In the genomic region with DNA sequence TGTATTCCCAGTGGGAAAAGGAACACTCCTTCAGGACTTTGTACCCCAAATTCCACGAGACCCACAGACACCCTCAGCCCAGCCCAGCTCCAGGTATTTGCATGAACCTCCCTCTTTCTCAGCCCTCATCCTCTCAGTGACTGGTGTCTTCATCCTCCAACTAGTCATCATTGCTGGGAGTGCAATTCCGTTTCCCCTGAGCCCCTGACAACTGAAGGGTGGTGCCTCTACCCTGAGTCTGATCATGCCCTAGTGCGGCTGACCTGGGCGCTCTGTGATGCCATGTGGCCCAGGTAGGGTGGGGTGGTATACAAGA, we compare ENCODE assay signal across 7 cellular contexts. TPM values are rescaled to one million over a fixed set of nuclear protein-coding genes. Genes with fewer than 3 reads are reported as not detected.
DNase-seq lines count a peak whose midpoint lies in the region; ATAC-seq and TF ChIP-seq lines count a peak whose summit lies in the region.

No MANE protein-coding gene starts in this region.

- H3K4me3 ChIP-seq in WERI-Rb-1 (ENCODE audit: low read depth, low read length) (peak overlapping the region; percentile 62), iPS-20b (ENCODE audit: low read length) (peak overlapping the region; percentile 78), thoracic aorta (peak overlapping the region; percentile 75)

- H3K27me3 ChIP-seq in WERI-Rb-1 (ENCODE audit: insufficient read depth, low read depth, severe bottlenecking) (no peaks in the 10 kb centered on the region), iPS-20b (ENCODE audit: insufficient read depth, low read length) (peaks cover 54% of the 10 kb centered on the region), thoracic aorta (replicated peaks; ENCODE audit: insufficient read depth) (no peaks in the 10 kb centered on the region)

- peak; percentile 0 for ATAC-seq in GM19025 (IDR thresholded peaks at IDR 0.05; ENCODE audit: low read depth, unreplicated experiment)
- peak; percentile 5 for ATAC-seq in HG02885 (IDR thresholded peaks at IDR 0.05; ENCODE audit: poor library complexity, unreplicated experiment)
- ATAC-seq in thoracic aorta (ENCODE audit: insufficient number of reproducible peaks, low FRiP score, low read depth), result no peak

- H3K9me3 ChIP-seq in WERI-Rb-1 (ENCODE audit: severe bottlenecking) (no peaks in the 10 kb centered on the region), iPS-20b (ENCODE audit: insufficient read depth, low read depth, low read length) (no peaks in the 10 kb centered on the region), thoracic aorta (no peaks in the 10 kb centered on the region)

- no peak for DNase-seq in WERI-Rb-1
- DNase-seq in thoracic aorta (ENCODE audit: low spot score), result no peak
- DNase-seq in LoVo (ENCODE audit: low spot score), result no peak
- DNase-seq in DMS53 (lab: John Stamatoyannopoulos, UW), result no peak

- peak overlapping the region; percentile 74; the same call in 1 of the 2 replicates for H3K9ac ChIP-seq in iPS-20b (ENCODE audit: low read depth, low read length)

- H3K27ac ChIP-seq in WERI-Rb-1, result 0 out of 2 replicates have a peak overlapping the region, but pooled peaks have one; percentile 51
- H3K27ac ChIP-seq in iPS-20b (ENCODE audit: low read length), result no peak overlapping the region
- peak overlapping the region; percentile 26 to 68 for H3K27ac ChIP-seq in thoracic aorta

- TF ChIP-seq CTCF in WERI-Rb-1 (IDR thresholded peaks at IDR 0.05; ENCODE audit: low read depth, low read length) (no peak), thoracic aorta (IDR thresholded peaks at IDR 0.05) (no peak)

- H3K4me1 ChIP-seq in iPS-20b (ENCODE audit: insufficient read depth, low read length) (peaks cover 5% of the 10 kb centered on the region; the same call in 1 of the 2 replicates), thoracic aorta (ENCODE audit: control insufficient read depth in 1 of 2, low read depth in 2 of 2) (peaks cover 9 to 30% of the 10 kb centered on the region in 2 donors)

- H3K36me3 ChIP-seq in WERI-Rb-1 (no peaks in the 10 kb centered on the region), iPS-20b (ENCODE audit: insufficient read depth, low read depth, low read length) (no peaks in the 10 kb centered on the region), thoracic aorta (no peaks in the 10 kb centered on the region)

RNA-seq across cellular contexts. Expression of a gene that starts 3.8 kb away (rescaled TPM):
- total RNA-seq in thoracic aorta, result 10 to 100 TPM; 21.1 to 35.3 TPM

RNA-seq across cellular contexts. Expression of a gene that starts 24.6 kb away (rescaled TPM):
- total RNA-seq in thoracic aorta, result 10 to 100 TPM; 33.8 to 34.2 TPM

RNA-seq across cellular contexts. Expression of a gene that starts 36.9 kb away (rescaled TPM):
- total RNA-seq in thoracic aorta, result 10 to 100 TPM; 22.6 to 27.4 TPM

RNA-seq across cellular contexts. Expression of a gene that starts 43.4 kb away (rescaled TPM):
- 1 to 10 TPM; 6.5 to 7.1 TPM for total RNA-seq in thoracic aorta
